ENCODE assay signal across 19 cellular contexts in genomic region chr22:37830093-37830842, GRCh38. TPM values are rescaled to one million over a fixed set of nuclear protein-coding genes. Genes with fewer than 3 reads are reported as not detected.
A peak's percentile ranks its signal among the peaks of the same experiment; 100 is the strongest.
DNase-seq lines count a peak whose midpoint lies in the region; ATAC-seq, FAIRE-seq and TF ChIP-seq lines count a peak whose summit lies in the region.
"Had no signal": no experiment of that assay in that cellular context is flagged by ENCODE, and none has a peak within 500 bp of the region (broad histone marks: within the 10 kb centered on the region; RNA-seq: fewer than 3 reads in every experiment).

No MANE protein-coding gene starts in this region.

- FAIRE-seq in HepG2 (lab: Jason Lieb, UNC), result no peak
- FAIRE-seq: GM12892 had no signal

- no peaks in the 10 kb centered on the region for H3K4me1 Mint-ChIP-seq in T-helper 17 cell
- no peaks in the 10 kb centered on the region for H3K4me1 Mint-ChIP-seq in endothelial cell (ENCODE audit: unreplicated experiment)

- DNase-seq in HepG2 (ENCODE audit: low spot score), result no peak
- no peak for DNase-seq in right lobe of liver
- no peak for DNase-seq in T-helper 17 cell
- DNase-seq in endothelial cell (ENCODE audit: low spot score), result no peak
- no peak for DNase-seq in NOMO-1 (lab: John Stamatoyannopoulos, UW; ENCODE audit: unreplicated experiment in 2 of 2)
- DNase-seq in HUDEP-2 (lab: John Stamatoyannopoulos, UW; ENCODE audit: unreplicated experiment in 76 of 76), result no peak
- DNase-seq: 8988T; AML-193; Caco-2; CD8-positive, alpha-beta memory T cell; DND-41; GDM1; KBM-7 had no signal

- TF ChIP-seq POLR2A in HepG2 (IDR thresholded peaks at IDR 0.05; ENCODE audit: insufficient read depth in 1 of 2, low read depth in 2 of 2, low read length in 2 of 2) (0 out of 4 replicates have a peak, but pooled peaks of 1 of the 2 experiments have one; percentile 29), right lobe of liver (IDR thresholded peaks at IDR 0.05) (no peak)

- POLR2A ChIA-PET in HepG2 (lab: Yijun Ruan, JAX), result interaction anchor here (1.5 to 2.3 kb wide), 3 partner anchors 12 to 14 kb away, joined by 4 to 8 read pairs (median 7); partner anchors contain the start of gene ANKRD54

- H3K36me3 Mint-ChIP-seq in T-helper 17 cell (ENCODE audit: low read depth) (peaks cover 6% of the 10 kb centered on the region), endothelial cell (ENCODE audit: low read depth, unreplicated experiment) (peaks cover 11% of the 10 kb centered on the region)

- H3K27me3 Mint-ChIP-seq in T-helper 17 cell (no peaks in the 10 kb centered on the region), endothelial cell (ENCODE audit: unreplicated experiment) (peaks cover 3% of the 10 kb centered on the region)

- intact Hi-C loops in HepG2 (cut with micrococcal nuclease; ENCODE audit: unreplicated experiment), result no loop called here
- intact Hi-C loops in right lobe of liver (cut with DNase I), result no loop called here

- H3K27ac Mint-ChIP-seq in T-helper 17 cell (peak overlapping the region; percentile 29), endothelial cell (ENCODE audit: unreplicated experiment) (no peak overlapping the region)

- no peak overlapping the region for H3K4me2 ChIP-seq in HepG2 (ENCODE audit: low read depth, low read length)
- H3K4me2 ChIP-seq: BLaER1 had no signal

- TF ChIP-seq EP300 in HepG2 (IDR thresholded peaks at IDR 0.05; ENCODE audit: low read depth in 2 of 2, low read length in 2 of 2) (no peak), HepG2 (CRISPR knock-in tag; IDR thresholded peaks at IDR 0.05; ENCODE audit: borderline replicate concordance) (no peak)

- H3K4me3 ChIP-seq in HepG2 (replicated peaks in 1 of 3; ENCODE audit: insufficient read depth in 1 of 3, low read depth in 2 of 3, low read length in 3 of 3) (no peak overlapping the region), right lobe of liver (no peak overlapping the region)
- H3K4me3 ChIP-seq: BLaER1 had no signal

- no peaks in the 10 kb centered on the region for H4K20me1 ChIP-seq in HepG2 (ENCODE audit: insufficient read depth, low read length)

- H3K79me2 ChIP-seq in HepG2 (ENCODE audit: insufficient read depth, low read length), result no peaks in the 10 kb centered on the region

- CTCF ChIA-PET in HepG2 (lab: Yijun Ruan, JAX; ENCODE audit: low intra/inter-chr PET ratio, low total read pairs), result no interaction called here

- H3K4me1 ChIP-seq in HepG2 (ENCODE audit: insufficient read depth, low read length) (peaks cover 28% of the 10 kb centered on the region), right lobe of liver (peaks cover 0 to 19% (median 4%) of the 10 kb centered on the region in 4 donors)
- H3K4me1 ChIP-seq: BLaER1, Caco-2 had no signal

- no peak overlapping the region for H3K27ac ChIP-seq in HepG2 (ENCODE audit: extremely low read length, insufficient read depth, low read length)
- no peak overlapping the region for H3K27ac ChIP-seq in right lobe of liver
- H3K27ac ChIP-seq: BLaER1 had no signal

- H2AFZ ChIP-seq in HepG2 (ENCODE audit: low read length), result no peak overlapping the region

- no peak for TF ChIP-seq CTCF in HepG2 (CRISPR knock-in tag; IDR thresholded peaks at IDR 0.05)
- no peak for TF ChIP-seq CTCF in right lobe of liver (IDR thresholded peaks at IDR 0.05)
- TF ChIP-seq CTCF in endothelial cell (IDR thresholded peaks at IDR 0.05; ENCODE audit: unreplicated experiment), result no peak

- H3K27me3 ChIP-seq in HepG2 (ENCODE audit: control insufficient read depth in 1 of 2, insufficient read depth in 2 of 2, low read length in 2 of 2) (no peaks in the 10 kb centered on the region), right lobe of liver (no peaks in the 10 kb centered on the region)

- H3K9me3 ChIP-seq in HepG2 (ENCODE audit: low read length), result no peaks in the 10 kb centered on the region
- no peaks in the 10 kb centered on the region for H3K9me3 ChIP-seq in right lobe of liver
- no peaks in the 10 kb centered on the region for H3K9me3 ChIP-seq in T-helper 17 cell (ENCODE audit: control insufficient read depth, low read length, poor library complexity, severe bottlenecking)
- H3K9me3 ChIP-seq: BLaER1, Caco-2 had no signal

- H3K9ac ChIP-seq in HepG2 (ENCODE audit: insufficient read depth, low read depth, low read length), result no peak overlapping the region
- H3K9ac ChIP-seq: BLaER1 had no signal

- BruUV-seq in HepG2 (replicated peaks; lab: Mats Ljungman, UMichigan), result no TSS peak

- ATAC-seq in HepG2 (no peak), right lobe of liver (no peak), T-helper 17 cell (no peak), GM21447 (IDR thresholded peaks at IDR 0.05; ENCODE audit: unreplicated experiment) (no peak)
- ATAC-seq: HCT116 had no signal

- no peaks in the 10 kb centered on the region for H3K9me3 Mint-ChIP-seq in endothelial cell (ENCODE audit: unreplicated experiment)
- H3K9me3 Mint-ChIP-seq: CD8-positive, alpha-beta memory T cell had no signal

- no peak for TF ChIP-seq RAD21 in HepG2 (CRISPR knock-in tag; IDR thresholded peaks at IDR 0.05)

- WGBS in HepG2 (ENCODE audit: low lambda C conversion rate), result 93% methylated on average over 14 of the region's 14 CpGs
- 93% methylated on average over 2 of the region's 14 CpGs for WGBS in right lobe of liver (ENCODE audit: insufficient coverage, low coverage, low lambda C conversion rate, missing lambda C conversion rate)

- H3K36me3 ChIP-seq in HepG2 (replicated peaks in 1 of 2; ENCODE audit: control insufficient read depth in 1 of 2, insufficient read depth in 2 of 2, low read length in 2 of 2) (peaks cover 32 to 45% of the 10 kb centered on the region in 2 experiments), right lobe of liver (peaks cover 0 to 36% (median 7%) of the 10 kb centered on the region in 4 donors)

- in situ Hi-C loops in HepG2 (cut with HindIII; ENCODE audit: extremely low pct_ligation_motif_present, low pct_unique_long_range_greater_than_20kb), result no loop called here

- H3K4me3 Mint-ChIP-seq in T-helper 17 cell, result no peak overlapping the region
- peak overlapping the region; percentile 42 for H3K4me3 Mint-ChIP-seq in endothelial cell (ENCODE audit: unreplicated experiment)

RNA-seq across cellular contexts. Expression of gene GALR3, which starts 7.1 kb away (rescaled TPM):
- total RNA-seq in HepG2 (2016; rRNA removed; fragmentation: Illumina TruSeq; extraction: Trizol) (not detected in 2 replicates), right lobe of liver (under 1 TPM in 2 of 6 experiments, not detected in 4; 0.29 to 0.83 TPM), T-helper 17 cell (not detected), endothelial cell (ENCODE audit: unreplicated experiment) (not detected)
- total RNA-seq in HepG2 (2016; cell fraction: cytosol; rRNA removed; fragmentation: Illumina TruSeq; extraction: Trizol; ENCODE audit: low read depth), result not detected in 2 replicates
- 0.15 TPM in 1 of 2 replicates, not detected in the other for total RNA-seq in HepG2 (2016; cell fraction: insoluble cytoplasmic fraction; rRNA removed; fragmentation: Illumina TruSeq; extraction: Trizol)
- total RNA-seq in HepG2 (2016; cell fraction: membrane; rRNA removed; fragmentation: Illumina TruSeq; extraction: Trizol), result not detected in 2 replicates
- not detected in 2 replicates for total RNA-seq in HepG2 (2016; cell fraction: nucleus; rRNA removed; fragmentation: Illumina TruSeq; extraction: Trizol)
- polyA plus RNA-seq in HepG2 (2011; rRNA removed), result 0.05 and 0.13 TPM in 2 replicates
- polyA plus RNA-seq in HepG2 (2011; cell fraction: cytosol; rRNA removed), result 0.06 and 0.12 TPM in 2 replicates
- polyA plus RNA-seq in HepG2 (2011; cell fraction: nucleus; rRNA removed), result 1.1 and 1.7 TPM in 2 replicates
- polyA plus RNA-seq in HepG2 (2012), result not detected in 2 replicates
- 0.11 TPM in 1 of 2 replicates, not detected in the other for polyA plus RNA-seq in HepG2 (2016; cell fraction: cytosol; fragmentation: Illumina TruSeq; extraction: Trizol; ENCODE audit: low read depth)
- polyA plus RNA-seq in HepG2 (2016; cell fraction: insoluble cytoplasmic fraction; fragmentation: Illumina TruSeq; extraction: Trizol; ENCODE audit: low read depth), result not detected in 2 replicates
- polyA plus RNA-seq in HepG2 (2016; cell fraction: membrane; fragmentation: Illumina TruSeq; extraction: Trizol; ENCODE audit: low read depth), result not detected in 2 replicates
- not detected in 2 replicates for polyA plus RNA-seq in HepG2 (2016; cell fraction: nucleus; fragmentation: Illumina TruSeq; extraction: Trizol; ENCODE audit: insufficient read depth, low read depth)
- polyA minus RNA-seq in HepG2 (2011; rRNA and poly(A)+ RNA removed; ENCODE audit: low replicate concordance), result 1.8 TPM in 1 of 2 replicates, not detected in the other
- polyA minus RNA-seq in HepG2 (2011; cell fraction: cytosol; rRNA and poly(A)+ RNA removed), result not detected in 2 replicates
- 0.77 TPM in 1 of 2 replicates, not detected in the other for polyA minus RNA-seq in HepG2 (2011; cell fraction: nucleus; rRNA and poly(A)+ RNA removed)
- total RNA-seq: CD8-positive, alpha-beta memory T cell; H4; HT1080 had no signal
- polyA plus RNA-seq: CD8-positive, alpha-beta memory T cell had no signal

RNA-seq across cellular contexts. Expression of gene ANKRD54, which starts 13.9 kb away (rescaled TPM):
- total RNA-seq in HepG2 (2016; rRNA removed; fragmentation: Illumina TruSeq; extraction: Trizol), result 31.9 and 33.6 TPM in 2 replicates
- 14.6 and 15.2 TPM in 2 replicates for total RNA-seq in HepG2 (2016; cell fraction: cytosol; rRNA removed; fragmentation: Illumina TruSeq; extraction: Trizol; ENCODE audit: low read depth)
- total RNA-seq in HepG2 (2016; cell fraction: insoluble cytoplasmic fraction; rRNA removed; fragmentation: Illumina TruSeq; extraction: Trizol), result 27.3 and 32.7 TPM in 2 replicates
- 29.4 and 34.6 TPM in 2 replicates for total RNA-seq in HepG2 (2016; cell fraction: membrane; rRNA removed; fragmentation: Illumina TruSeq; extraction: Trizol)
- total RNA-seq in HepG2 (2016; cell fraction: nucleus; rRNA removed; fragmentation: Illumina TruSeq; extraction: Trizol), result 20.7 and 24.5 TPM in 2 replicates
- 28.5 and 33.1 TPM in 2 replicates for polyA plus RNA-seq in HepG2 (2011; rRNA removed)
- polyA plus RNA-seq in HepG2 (2011; cell fraction: cytosol; rRNA removed), result 17.8 and 30.6 TPM in 2 replicates
- polyA plus RNA-seq in HepG2 (2011; cell fraction: nucleus; rRNA removed), result 64.2 and 84.7 TPM in 2 replicates
- polyA plus RNA-seq in HepG2 (2012), result 14.5 and 14.8 TPM in 2 replicates
- polyA plus RNA-seq in HepG2 (2016; cell fraction: cytosol; fragmentation: Illumina TruSeq; extraction: Trizol; ENCODE audit: low read depth), result 12.7 and 16.5 TPM in 2 replicates
- polyA plus RNA-seq in HepG2 (2016; cell fraction: insoluble cytoplasmic fraction; fragmentation: Illumina TruSeq; extraction: Trizol; ENCODE audit: low read depth), result 32.6 and 37.8 TPM in 2 replicates
- 25.4 and 26.8 TPM in 2 replicates for polyA plus RNA-seq in HepG2 (2016; cell fraction: membrane; fragmentation: Illumina TruSeq; extraction: Trizol; ENCODE audit: low read depth)
- polyA plus RNA-seq in HepG2 (2016; cell fraction: nucleus; fragmentation: Illumina TruSeq; extraction: Trizol; ENCODE audit: insufficient read depth, low read depth), result 46.2 and 51.6 TPM in 2 replicates
- 44.8 and 54.2 TPM in 2 replicates for polyA minus RNA-seq in HepG2 (2011; rRNA and poly(A)+ RNA removed; ENCODE audit: low replicate concordance)
- 12.0 and 15.7 TPM in 2 replicates for polyA minus RNA-seq in HepG2 (2011; cell fraction: cytosol; rRNA and poly(A)+ RNA removed)
- polyA minus RNA-seq in HepG2 (2011; cell fraction: nucleus; rRNA and poly(A)+ RNA removed), result 13.5 and 14.0 TPM in 2 replicates
- total RNA-seq in right lobe of liver, result 10 to 100 TPM in 2 of 6 experiments, 1 to 10 TPM in 4; 7.3 to 20.7 (median 9.7) TPM
- total RNA-seq in T-helper 17 cell, result 10 to 100 TPM; 21.3 to 24.4 TPM
- total RNA-seq in endothelial cell (ENCODE audit: unreplicated experiment), result 14.4 TPM

RNA-seq across cellular contexts. Expression of gene EIF3L, which starts 19.0 kb away (rescaled TPM):
- total RNA-seq in HepG2 (2016; rRNA removed; fragmentation: Illumina TruSeq; extraction: Trizol), result 514 and 695 TPM in 2 replicates
- total RNA-seq in HepG2 (2016; cell fraction: cytosol; rRNA removed; fragmentation: Illumina TruSeq; extraction: Trizol; ENCODE audit: low read depth), result 243 and 303 TPM in 2 replicates
- 490 and 695 TPM in 2 replicates for total RNA-seq in HepG2 (2016; cell fraction: insoluble cytoplasmic fraction; rRNA removed; fragmentation: Illumina TruSeq; extraction: Trizol)
- total RNA-seq in HepG2 (2016; cell fraction: membrane; rRNA removed; fragmentation: Illumina TruSeq; extraction: Trizol), result 762 and 870 TPM in 2 replicates
- total RNA-seq in HepG2 (2016; cell fraction: nucleus; rRNA removed; fragmentation: Illumina TruSeq; extraction: Trizol), result 260 and 289 TPM in 2 replicates
- polyA plus RNA-seq in HepG2 (2011; rRNA removed), result 731 and 793 TPM in 2 replicates
- polyA plus RNA-seq in HepG2 (2011; cell fraction: cytosol; rRNA removed), result 709 and 837 TPM in 2 replicates
- polyA plus RNA-seq in HepG2 (2011; cell fraction: nucleus; rRNA removed), result 198 TPM in 2 replicates
- 793 and 993 TPM in 2 replicates for polyA plus RNA-seq in HepG2 (2012)
- polyA plus RNA-seq in HepG2 (2016; cell fraction: cytosol; fragmentation: Illumina TruSeq; extraction: Trizol; ENCODE audit: low read depth), result 256 and 328 TPM in 2 replicates
- polyA plus RNA-seq in HepG2 (2016; cell fraction: insoluble cytoplasmic fraction; fragmentation: Illumina TruSeq; extraction: Trizol; ENCODE audit: low read depth), result 558 and 645 TPM in 2 replicates
- 640 and 832 TPM in 2 replicates for polyA plus RNA-seq in HepG2 (2016; cell fraction: membrane; fragmentation: Illumina TruSeq; extraction: Trizol; ENCODE audit: low read depth)
- 328 and 345 TPM in 2 replicates for polyA plus RNA-seq in HepG2 (2016; cell fraction: nucleus; fragmentation: Illumina TruSeq; extraction: Trizol; ENCODE audit: insufficient read depth, low read depth)
- polyA minus RNA-seq in HepG2 (2011; rRNA and poly(A)+ RNA removed; ENCODE audit: low replicate concordance), result 689 and 781 TPM in 2 replicates
- polyA minus RNA-seq in HepG2 (2011; cell fraction: cytosol; rRNA and poly(A)+ RNA removed), result 221 and 268 TPM in 2 replicates
- polyA minus RNA-seq in HepG2 (2011; cell fraction: nucleus; rRNA and poly(A)+ RNA removed), result 133 and 175 TPM in 2 replicates
- total RNA-seq in right lobe of liver, result 100 to 1,000 TPM; 117 to 200 (median 164) TPM
- 100 to 1,000 TPM; 517 to 546 TPM for total RNA-seq in T-helper 17 cell
- total RNA-seq in endothelial cell (ENCODE audit: unreplicated experiment), result 732 TPM

RNA-seq across cellular contexts. Expression of gene GCAT, which starts 22.5 kb away (rescaled TPM):
- 50.3 and 56.8 TPM in 2 replicates for total RNA-seq in HepG2 (2016; rRNA removed; fragmentation: Illumina TruSeq; extraction: Trizol)
- 23.1 and 31.8 TPM in 2 replicates for total RNA-seq in HepG2 (2016; cell fraction: cytosol; rRNA removed; fragmentation: Illumina TruSeq; extraction: Trizol; ENCODE audit: low read depth)
- 52.6 and 58.0 TPM in 2 replicates for total RNA-seq in HepG2 (2016; cell fraction: insoluble cytoplasmic fraction; rRNA removed; fragmentation: Illumina TruSeq; extraction: Trizol)
- total RNA-seq in HepG2 (2016; cell fraction: membrane; rRNA removed; fragmentation: Illumina TruSeq; extraction: Trizol), result 32.9 and 38.6 TPM in 2 replicates
- total RNA-seq in HepG2 (2016; cell fraction: nucleus; rRNA removed; fragmentation: Illumina TruSeq; extraction: Trizol), result 22.7 and 25.7 TPM in 2 replicates
- 24.6 and 28.0 TPM in 2 replicates for polyA plus RNA-seq in HepG2 (2011; rRNA removed)
- 15.8 and 37.3 TPM in 2 replicates for polyA plus RNA-seq in HepG2 (2011; cell fraction: cytosol; rRNA removed)
- polyA plus RNA-seq in HepG2 (2011; cell fraction: nucleus; rRNA removed), result 35.2 and 54.6 TPM in 2 replicates
- polyA plus RNA-seq in HepG2 (2012), result 10.3 and 20.4 TPM in 2 replicates
- polyA plus RNA-seq in HepG2 (2016; cell fraction: cytosol; fragmentation: Illumina TruSeq; extraction: Trizol; ENCODE audit: low read depth), result 22.8 and 31.3 TPM in 2 replicates
- 55.4 and 57.3 TPM in 2 replicates for polyA plus RNA-seq in HepG2 (2016; cell fraction: insoluble cytoplasmic fraction; fragmentation: Illumina TruSeq; extraction: Trizol; ENCODE audit: low read depth)
- polyA plus RNA-seq in HepG2 (2016; cell fraction: membrane; fragmentation: Illumina TruSeq; extraction: Trizol; ENCODE audit: low read depth), result 28.0 and 32.8 TPM in 2 replicates
- polyA plus RNA-seq in HepG2 (2016; cell fraction: nucleus; fragmentation: Illumina TruSeq; extraction: Trizol; ENCODE audit: insufficient read depth, low read depth), result 37.4 and 40.9 TPM in 2 replicates
- 8.3 and 44.9 TPM in 2 replicates for polyA minus RNA-seq in HepG2 (2011; rRNA and poly(A)+ RNA removed; ENCODE audit: low replicate concordance)
- 21.9 and 27.6 TPM in 2 replicates for polyA minus RNA-seq in HepG2 (2011; cell fraction: cytosol; rRNA and poly(A)+ RNA removed)
- polyA minus RNA-seq in HepG2 (2011; cell fraction: nucleus; rRNA and poly(A)+ RNA removed), result 18.2 TPM in 2 replicates
- total RNA-seq in right lobe of liver, result 10 to 100 TPM; 21.9 to 43.0 (median 29.8) TPM
- total RNA-seq in T-helper 17 cell, result 1 to 10 TPM in 1 of 2 donors, under 1 TPM in 1; 0.78 to 2.6 TPM
- 4.1 TPM for total RNA-seq in endothelial cell (ENCODE audit: unreplicated experiment)
